ENCODE assay signal across 8 cellular contexts in genomic region chr11:104917259-104918112, GRCh38. TPM values are rescaled to one million over a fixed set of nuclear protein-coding genes. Genes with fewer than 3 reads are reported as not detected.
DNase-seq lines count a peak whose midpoint lies in the region; ATAC-seq and TF ChIP-seq lines count a peak whose summit lies in the region.
"Had no signal": no experiment of that assay in that cellular context is flagged by ENCODE, and none has a peak within 500 bp of the region (broad histone marks: within the 10 kb centered on the region; RNA-seq: fewer than 3 reads in every experiment).

No MANE protein-coding gene starts in this region.

- peak; percentile 39 for ATAC-seq in GM19372 (IDR thresholded peaks at IDR 0.05; ENCODE audit: low read depth, unreplicated experiment)

- peak overlapping the region; percentile 75 for H3K4me2 ChIP-seq in Loucy (ENCODE audit: low read depth, low read length, poor library complexity, severe bottlenecking)
- H3K4me2 ChIP-seq in fibroblast of lung (ENCODE audit: extremely low read depth, insufficient read depth, low read length): peak overlapping the region; percentile 49

- H3F3A ChIP-seq in Loucy (ENCODE audit: low read depth): no peaks in the 10 kb centered on the region

- no peaks in the 10 kb centered on the region for H3K36me3 Mint-ChIP-seq in stimulated activated naive CD8-positive, alpha-beta T cell treated with anti-CD3 and anti-CD28 coated beads, Interleukin-15, Interleukin-2, amounts not matched to agents 100 ng/mL and 50 ng/mL, for 24 hours (ENCODE audit: low read depth)

- H3K9me2 ChIP-seq in Loucy (replicated peaks; ENCODE audit: low read depth, low read length): no peaks in the 10 kb centered on the region

- H3K9ac ChIP-seq in Loucy (ENCODE audit: low read depth, low read length, poor library complexity, severe bottlenecking): peak overlapping the region; percentile 74
- H3K9ac ChIP-seq in fibroblast of lung (ENCODE audit: insufficient read depth, low read length): peak overlapping the region; percentile 11

- peak overlapping the region; percentile 79 for H3K27ac Mint-ChIP-seq in stimulated activated naive CD8-positive, alpha-beta T cell treated with anti-CD3 and anti-CD28 coated beads, Interleukin-15, Interleukin-2, amounts not matched to agents 100 ng/mL and 50 ng/mL, for 24 hours

- no peaks in the 10 kb centered on the region for H4K20me1 ChIP-seq in Loucy (ENCODE audit: insufficient read depth, low read length, poor library complexity, severe bottlenecking)
- H4K20me1 ChIP-seq in fibroblast of lung (ENCODE audit: control insufficient read depth, extremely low read depth, insufficient read depth, low read length): no peaks in the 10 kb centered on the region

- H3K27me3 Mint-ChIP-seq in stimulated activated naive CD8-positive, alpha-beta T cell treated with anti-CD3 and anti-CD28 coated beads, Interleukin-15, Interleukin-2, amounts not matched to agents 100 ng/mL and 50 ng/mL, for 24 hours: no peaks in the 10 kb centered on the region

- H3K27me3 ChIP-seq in Loucy (ENCODE audit: insufficient read depth, low read length, poor library complexity, severe bottlenecking) (no peaks in the 10 kb centered on the region), fibroblast of lung (ENCODE audit: control insufficient read depth, insufficient read depth, low read length) (no peaks in the 10 kb centered on the region)

- peaks cover 64% of the 10 kb centered on the region for H3K4me1 Mint-ChIP-seq in stimulated activated naive CD8-positive, alpha-beta T cell treated with anti-CD3 and anti-CD28 coated beads, Interleukin-15, Interleukin-2, amounts not matched to agents 100 ng/mL and 50 ng/mL, for 24 hours (ENCODE audit: low read depth)

- DNase-seq in fibroblast of lung (ENCODE audit: low read depth in 2 of 2): no peak
- DNase-seq in HK-2 (ENCODE audit: unreplicated experiment): no peak
- no peak for DNase-seq in iPS-NIHi7 (ENCODE audit: extremely low spot score)
- DNase-seq in NCI-H1092 (lab: John Stamatoyannopoulos, UW): no peak

- H3K9me3 Mint-ChIP-seq in stimulated activated naive CD8-positive, alpha-beta T cell treated with anti-CD3 and anti-CD28 coated beads, Interleukin-15, Interleukin-2, amounts not matched to agents 100 ng/mL and 50 ng/mL, for 24 hours: no peaks in the 10 kb centered on the region

- H3K4me3 ChIP-seq in Loucy (ENCODE audit: low read length, poor library complexity, severe bottlenecking) (peak overlapping the region; percentile 72), fibroblast of lung (replicated peaks in 1 of 4; ENCODE audit: control extremely low read depth in 1 of 4, insufficient read depth in 1 of 4, low read depth in 3 of 4, low read length in 4 of 4) (peak overlapping the region; percentile 26 to 81 (median 46))

- H3K9me3 ChIP-seq in Loucy (ENCODE audit: insufficient read depth, low read depth, low read length) (no peaks in the 10 kb centered on the region), fibroblast of lung (ENCODE audit: control insufficient read depth, insufficient read depth, low read depth, low read length) (no peaks in the 10 kb centered on the region)

- H2AFZ ChIP-seq in Loucy (ENCODE audit: low read length) (peak overlapping the region; percentile 79), fibroblast of lung (ENCODE audit: low read length) (peak overlapping the region; percentile 13)

- peak overlapping the region; percentile 48 for H3K27ac ChIP-seq in fibroblast of lung (ENCODE audit: insufficient read depth, low read length)

- H3K36me3 ChIP-seq in Loucy (ENCODE audit: insufficient read depth, low read length): no peaks in the 10 kb centered on the region
- H3K36me3 ChIP-seq in fibroblast of lung (ENCODE audit: control insufficient read depth, insufficient read depth, low read length): no peaks in the 10 kb centered on the region

- TF ChIP-seq CTCF in Loucy (conservative IDR thresholded peaks at IDR 0.05; ENCODE audit: low read length) (no peak), fibroblast of lung (conservative IDR thresholded peaks at IDR 0.05 in 1 of 2, IDR thresholded peaks at IDR 0.05 in 1 of 2; ENCODE audit: low read depth in 1 of 2, low read length in 2 of 2) (no peak)

- H3K4me1 ChIP-seq in Loucy (ENCODE audit: insufficient read depth, low read length, poor library complexity, severe bottlenecking): peaks cover 52% of the 10 kb centered on the region
- peaks cover 2% of the 10 kb centered on the region for H3K4me1 ChIP-seq in fibroblast of lung (ENCODE audit: control insufficient read depth, extremely low read depth, insufficient read depth, low read length)

- H3K4me3 Mint-ChIP-seq in stimulated activated naive CD8-positive, alpha-beta T cell treated with anti-CD3 and anti-CD28 coated beads, Interleukin-15, Interleukin-2, amounts not matched to agents 100 ng/mL and 50 ng/mL, for 24 hours: peak overlapping the region; percentile 81

- H3K79me2 ChIP-seq in Loucy (ENCODE audit: insufficient read depth, low read length): no peaks in the 10 kb centered on the region
- H3K79me2 ChIP-seq in fibroblast of lung (ENCODE audit: control insufficient read depth, insufficient read depth, low read length): no peaks in the 10 kb centered on the region

RNA-seq across cellular contexts. Expression of gene CASP12, which starts 19.2 kb away (rescaled TPM):
- 0.17 and 0.26 TPM in 2 replicates for total RNA-seq in fibroblast of lung
- 0.09 TPM in 1 of 2 replicates, not detected in the other for polyA plus RNA-seq in fibroblast of lung
- polyA plus RNA-seq in fibroblast of lung (2012): not detected in 2 replicates
- not detected in 2 replicates for polyA minus RNA-seq in fibroblast of lung (ENCODE audit: low replicate concordance)
- total RNA-seq: renal cortical epithelial cell had no signal

RNA-seq across cellular contexts. Expression of gene CASP4, which starts 50.9 kb away (rescaled TPM):
- 196 TPM in 2 replicates for total RNA-seq in fibroblast of lung
- polyA plus RNA-seq in fibroblast of lung: 204 and 217 TPM in 2 replicates
- 115 and 130 TPM in 2 replicates for polyA plus RNA-seq in fibroblast of lung (2012)
- polyA minus RNA-seq in fibroblast of lung (ENCODE audit: low replicate concordance): 35.3 and 45.2 TPM in 2 replicates
